In genomic region chr2:218271865-218272530, GRCh38 we compare ENCODE assay signal across 8 cellular contexts. TPM values are rescaled to one million over a fixed set of nuclear protein-coding genes. Genes with fewer than 3 reads are reported as not detected.
DNase-seq lines count a peak whose midpoint lies in the region; TF ChIP-seq lines count a peak whose summit lies in the region.

No MANE protein-coding gene starts in this region.

- POLR2A ChIA-PET in AG04449 (lab: Yijun Ruan, JAX) = interaction anchor here (1.2 to 2.5 kb wide), 3 partner anchors 12 to 125 kb away, joined by 3 to 13 read pairs (median 6); no protein-coding TSS in a partner anchor

- H3K4me1 Mint-ChIP-seq in IgD-negative memory B cell (peaks cover 29 to 46% (median 29%) of the 10 kb centered on the region in 3 donors), chondrocyte (ENCODE audit: low read depth) (peaks cover 40% of the 10 kb centered on the region), nephron (peaks cover 27% of the 10 kb centered on the region)

- H3K27me3 ChIP-seq in MG63 = no peaks in the 10 kb centered on the region

- peaks cover 53% of the 10 kb centered on the region for H3K36me3 ChIP-seq in MG63

- peaks cover 2% of the 10 kb centered on the region for H3K27me3 Mint-ChIP-seq in IgD-negative memory B cell
- H3K27me3 Mint-ChIP-seq in chondrocyte (ENCODE audit: low read depth) = no peaks in the 10 kb centered on the region
- no peaks in the 10 kb centered on the region for H3K27me3 Mint-ChIP-seq in nephron (ENCODE audit: low read depth)

- H3K9me3 Mint-ChIP-seq in IgD-negative memory B cell = no peaks in the 10 kb centered on the region
- no peaks in the 10 kb centered on the region for H3K9me3 Mint-ChIP-seq in chondrocyte (ENCODE audit: low read depth)
- no peaks in the 10 kb centered on the region for H3K9me3 Mint-ChIP-seq in nephron

- DNase-seq in AG04449 (ENCODE audit: low read depth, low spot score) (no peak), chondrocyte (ENCODE audit: low spot score) (no peak), midbrain (lab: John Stamatoyannopoulos, UW) (no peak), NCI-H748 (lab: John Stamatoyannopoulos, UW; ENCODE audit: unreplicated experiment) (no peak), amniotic stem cell (lab: John Stamatoyannopoulos, UW) (no peak), MG63 (no peak)

- CTCF ChIA-PET in AG04449 (lab: Yijun Ruan, JAX) = interaction anchor here (0.7 to 10.0 kb wide), 33 partner anchors 8 to 375 kb away, joined by 3 to 193 read pairs (median 6); partner anchors contain the start of genes CATIP, GPBAR1 and TMBIM1

- H3K27ac Mint-ChIP-seq in IgD-negative memory B cell = peak overlapping the region; percentile 81 to 96 (median 94)
- H3K27ac Mint-ChIP-seq in chondrocyte (ENCODE audit: unreplicated experiment) = peak overlapping the region; percentile 90
- no peak overlapping the region for H3K27ac Mint-ChIP-seq in nephron

- H3K36me3 Mint-ChIP-seq in IgD-negative memory B cell (no peaks in the 10 kb centered on the region), chondrocyte (ENCODE audit: low read depth) (peaks cover 23% of the 10 kb centered on the region), nephron (ENCODE audit: low read depth) (peaks cover 31% of the 10 kb centered on the region)

- H3K4me3 ChIP-seq in AG04449 (ENCODE audit: low read depth, low read length) (peak overlapping the region; percentile 6), MG63 (no peak overlapping the region; the same call in 1 of the 2 replicates)

- no peaks in the 10 kb centered on the region for H3K9me3 ChIP-seq in MG63

- H3K4me3 Mint-ChIP-seq in IgD-negative memory B cell (peak overlapping the region; percentile 82 to 98 (median 92)), chondrocyte (ENCODE audit: unreplicated experiment) (peak overlapping the region; percentile 95), nephron (peak overlapping the region; percentile 88 to 90 (median 89))

- TF ChIP-seq CTCF in AG04449 (IDR thresholded peaks at IDR 0.05; ENCODE audit: insufficient read depth, low read length, missing control alignments) (no peak), chondrocyte (IDR thresholded peaks at IDR 0.05) (no peak), nephron (IDR thresholded peaks at IDR 0.05; ENCODE audit: unreplicated experiment in 3 of 3) (no peak)

RNA-seq across cellular contexts. Expression of gene PNKD, which starts 1.7 kb away (rescaled TPM):
- polyA plus RNA-seq in IgD-negative memory B cell = 126 TPM
- 28.9 to 49.9 TPM (median 31.3 TPM) in 3 replicates for total RNA-seq in chondrocyte
- 21.5 and 40.8 TPM in 2 replicates for total RNA-seq in MG63 (2014; rRNA removed; shearing (Covaris generic); ENCODE audit: low replicate concordance)

RNA-seq across cellular contexts. Expression of gene AAMP, which starts 2.1 kb away (rescaled TPM):
- 82.0 TPM for polyA plus RNA-seq in IgD-negative memory B cell
- total RNA-seq in chondrocyte = 39.6 to 42.6 TPM (median 42.4 TPM) in 3 replicates
- 112 TPM in 2 replicates for total RNA-seq in MG63 (2014; rRNA removed; shearing (Covaris generic); ENCODE audit: low replicate concordance)

RNA-seq across cellular contexts. Expression of gene GPBAR1, which starts 11.2 kb away (rescaled TPM):
- 0.64 TPM for polyA plus RNA-seq in IgD-negative memory B cell
- total RNA-seq in chondrocyte = 0.10 to 0.26 TPM (median 0.22 TPM) in 3 replicates
- not detected in 2 replicates for total RNA-seq in MG63 (2014; rRNA removed; shearing (Covaris generic); ENCODE audit: low replicate concordance)

RNA-seq across cellular contexts. Expression of gene TMBIM1, which starts 20.3 kb away (rescaled TPM):
- 147 TPM for polyA plus RNA-seq in IgD-negative memory B cell
- total RNA-seq in chondrocyte = 69.6 to 100 TPM (median 96.1 TPM) in 3 replicates
- total RNA-seq in MG63 (2014; rRNA removed; shearing (Covaris generic); ENCODE audit: low replicate concordance) = 81.0 and 125 TPM in 2 replicates

RNA-seq across cellular contexts. Expression of gene ARPC2, which starts 55.0 kb away (rescaled TPM):
- polyA plus RNA-seq in IgD-negative memory B cell = 862 TPM
- total RNA-seq in chondrocyte = 292 to 424 TPM (median 417 TPM) in 3 replicates
- 505 and 549 TPM in 2 replicates for total RNA-seq in MG63 (2014; rRNA removed; shearing (Covaris generic); ENCODE audit: low replicate concordance)

Comparison
In these comparisons a context has a peak if more than half of its experiments do, and no peak if none do; other contexts are left out.
1. H3K27ac Mint-ChIP-seq: peak in IgD-negative memory B cell (3 of 3) and chondrocyte (single experiment); none in nephron (0 of 3).
2. Peak in every context shown above with its lines, with median percentiles within 50 percentile points of each other: H3K4me3 Mint-ChIP-seq.